8 cellular contexts compared by ENCODE assay signal in genomic region chr10:27503498-27504006, GRCh38. TPM values are rescaled to one million over a fixed set of nuclear protein-coding genes. Genes with fewer than 3 reads are reported as not detected.
DNase-seq lines count a peak whose midpoint lies in the region; ATAC-seq and TF ChIP-seq lines count a peak whose summit lies in the region.

No MANE protein-coding gene starts in this region.

- H3K9me3 ChIP-seq in SK-N-SH (no peaks in the 10 kb centered on the region), iPS-18c (ENCODE audit: control insufficient read depth, insufficient read depth, low read length) (no peaks in the 10 kb centered on the region), stomach smooth muscle (ENCODE audit: control insufficient read depth in 2 of 2, low read length in 2 of 2) (no peaks in the 10 kb centered on the region)

- peak overlapping the region; percentile 96 for H2AFZ ChIP-seq in SK-N-SH (ENCODE audit: low read depth)

- 50% methylated on average over 4 of the region's 4 CpGs for WGBS in SK-N-SH (ENCODE audit: low lambda C conversion rate)

- TF ChIP-seq CTCF in SK-N-SH (IDR thresholded peaks at IDR 0.05), result no peak

- peaks cover 17% of the 10 kb centered on the region for H3K36me3 Mint-ChIP-seq in activated T-helper 1 cell treated with anti-CD3 and anti-CD28 coated beads, Interleukin-12 subunit alpha, Interleukin-12 subunit beta, Interleukin-2, Interleukin-4 antibody, amounts not matched to agents 30 ng/mL and 10 ng/mL and 1 ng/mL, durations not matched to agents 14 hours and 24 hours and 36 hours (ENCODE audit: low read depth)

- no peak for TF ChIP-seq RAD21 in SK-N-SH (IDR thresholded peaks at IDR 0.05; ENCODE audit: low read length)

- no peaks in the 10 kb centered on the region for H3F3A ChIP-seq in SK-N-SH (replicated peaks; ENCODE audit: insufficient read depth)

- no peaks in the 10 kb centered on the region for H3K9me3 Mint-ChIP-seq in activated T-helper 1 cell treated with anti-CD3 and anti-CD28 coated beads, Interleukin-12 subunit alpha, Interleukin-12 subunit beta, Interleukin-2, Interleukin-4 antibody, amounts not matched to agents 30 ng/mL and 10 ng/mL and 1 ng/mL, durations not matched to agents 14 hours and 24 hours and 36 hours

- peaks cover 34% of the 10 kb centered on the region for H4K20me1 ChIP-seq in SK-N-SH (ENCODE audit: insufficient read depth)

- H3K4me1 ChIP-seq in SK-N-SH (ENCODE audit: control insufficient read depth in 1 of 2, insufficient read depth in 2 of 2, low read depth in 1 of 2, low read length in 1 of 2), result peaks cover 5% of the 10 kb centered on the region in 2 experiments; a peak in 3 of 4 replicates
- H3K4me1 ChIP-seq in stomach smooth muscle (ENCODE audit: control insufficient read depth, insufficient read depth, low read length), result peaks cover 11% of the 10 kb centered on the region

- intact Hi-C loops in activated T-helper 1 cell treated with anti-CD3 and anti-CD28 coated beads, Interleukin-12 subunit alpha, Interleukin-12 subunit beta, Interleukin-2, Interleukin-4 antibody, amounts not matched to agents 30 ng/mL and 10 ng/mL and 1 ng/mL, durations not matched to agents 14 hours and 24 hours and 36 hours (cut with micrococcal nuclease), result loop anchor here (1.0 to 10.0 kb wide), 14 partner anchors 10 to 1069 kb away; partner anchors contain the start of genes ANKRD26, APBB1IP, MASTL and MPP7

- H3K27ac ChIP-seq in SK-N-SH (ENCODE audit: low read depth in 2 of 2, low read length in 1 of 2) (peak overlapping the region; percentile 73 to 76; a peak in 3 of 4 replicates), stomach smooth muscle (ENCODE audit: low read length) (peak overlapping the region; percentile 87)

- POLR2A ChIA-PET in SK-N-SH (lab: Yijun Ruan, JAX), result no interaction called here

- peaks cover 31% of the 10 kb centered on the region for H3K4me1 Mint-ChIP-seq in activated T-helper 1 cell treated with anti-CD3 and anti-CD28 coated beads, Interleukin-12 subunit alpha, Interleukin-12 subunit beta, Interleukin-2, Interleukin-4 antibody, amounts not matched to agents 30 ng/mL and 10 ng/mL and 1 ng/mL, durations not matched to agents 14 hours and 24 hours and 36 hours (ENCODE audit: low read depth)

- peak overlapping the region; percentile 96 for H3K4me3 Mint-ChIP-seq in activated T-helper 1 cell treated with anti-CD3 and anti-CD28 coated beads, Interleukin-12 subunit alpha, Interleukin-12 subunit beta, Interleukin-2, Interleukin-4 antibody, amounts not matched to agents 30 ng/mL and 10 ng/mL and 1 ng/mL, durations not matched to agents 14 hours and 24 hours and 36 hours

- peak overlapping the region; percentile 96 for H3K27ac Mint-ChIP-seq in activated T-helper 1 cell treated with anti-CD3 and anti-CD28 coated beads, Interleukin-12 subunit alpha, Interleukin-12 subunit beta, Interleukin-2, Interleukin-4 antibody, amounts not matched to agents 30 ng/mL and 10 ng/mL and 1 ng/mL, durations not matched to agents 14 hours and 24 hours and 36 hours

- no peak for TF ChIP-seq EP300 in SK-N-SH (IDR thresholded peaks at IDR 0.05; ENCODE audit: borderline replicate concordance in 1 of 2, low read depth in 1 of 2, low read length in 1 of 2)

- peak overlapping the region; percentile 95 for H3K4me3 ChIP-seq in SK-N-SH (ENCODE audit: low read depth in 2 of 2, low read length in 1 of 2)
- peak overlapping the region; percentile 34; the same call in 1 of the 2 replicates for H3K4me3 ChIP-seq in iPS-18c (ENCODE audit: insufficient read depth, low read depth, low read length)
- peak overlapping the region; percentile 88 to 90 for H3K4me3 ChIP-seq in stomach smooth muscle (ENCODE audit: low read length in 2 of 2)

- ATAC-seq in SK-N-SH treated with all-trans-retinoic acid at 6 μM for 48 hours (no peak), GM21723 (IDR thresholded peaks at IDR 0.05; ENCODE audit: unreplicated experiment) (no peak), HG02981 (IDR thresholded peaks at IDR 0.05; ENCODE audit: unreplicated experiment) (no peak), GM18873 (IDR thresholded peaks at IDR 0.05; ENCODE audit: low FRiP score, unreplicated experiment) (no peak)

- H3K79me2 ChIP-seq in SK-N-SH (ENCODE audit: insufficient read depth), result peaks cover 44% of the 10 kb centered on the region

- H3K9ac ChIP-seq in SK-N-SH (peak overlapping the region; percentile 97; the same call in 1 of the 2 replicates), stomach smooth muscle (ENCODE audit: low read length in 2 of 2) (peak overlapping the region; percentile 93 to 96)

- peak overlapping the region; percentile 89 for H3K4me2 ChIP-seq in SK-N-SH

- H3K27me3 ChIP-seq in SK-N-SH (ENCODE audit: insufficient read depth) (peaks cover 9% of the 10 kb centered on the region; the same call in 1 of the 2 replicates), stomach smooth muscle (ENCODE audit: control insufficient read depth in 1 of 2, insufficient read depth in 2 of 2, low read length in 2 of 2) (no peaks in the 10 kb centered on the region)

- no peak for DNase-seq in SK-N-SH
- no peak for DNase-seq in activated T-helper 1 cell treated with anti-CD3 and anti-CD28 coated beads, Interleukin-12 subunit alpha, Interleukin-12 subunit beta, Interleukin-2, Interleukin-4 antibody, amounts not matched to agents 30 ng/mL and 10 ng/mL and 1 ng/mL, durations not matched to agents 14 hours and 24 hours and 36 hours (ENCODE audit: low spot score)

- no peaks in the 10 kb centered on the region for H3K9me2 ChIP-seq in SK-N-SH

- no peaks in the 10 kb centered on the region for H3K27me3 Mint-ChIP-seq in activated T-helper 1 cell treated with anti-CD3 and anti-CD28 coated beads, Interleukin-12 subunit alpha, Interleukin-12 subunit beta, Interleukin-2, Interleukin-4 antibody, amounts not matched to agents 30 ng/mL and 10 ng/mL and 1 ng/mL, durations not matched to agents 14 hours and 24 hours and 36 hours (ENCODE audit: insufficient read depth)

- CTCF ChIA-PET in SK-N-SH (lab: Yijun Ruan, JAX), result interaction anchor here (1.6 kb wide), 1 partner anchor 25 kb away, joined by 6 read pairs; no protein-coding TSS in a partner anchor

- H3K36me3 ChIP-seq in SK-N-SH (replicated peaks in 1 of 2; ENCODE audit: control insufficient read depth in 1 of 2, insufficient read depth in 2 of 2, low read length in 1 of 2), result peaks cover 2 to 12% of the 10 kb centered on the region in 2 experiments
- no peaks in the 10 kb centered on the region for H3K36me3 ChIP-seq in stomach smooth muscle (ENCODE audit: control insufficient read depth in 2 of 2, insufficient read depth in 2 of 2, low read length in 2 of 2)

TF ChIP-seq in SK-N-SH, 30 proteins besides CTCF, POLR2A, EP300 and RAD21 (continues in another document):
- TF ChIP-seq FOSL2 (IDR thresholded peaks at IDR 0.05; ENCODE audit: borderline replicate concordance, low read depth), result peak; percentile 2; the same call in 1 of the 2 replicates

TF ChIP-seq in SK-N-SH treated with all-trans-retinoic acid at 6 μM for 48 hours, 23 proteins besides CTCF, POLR2A, EP300 and RAD21:
- TF ChIP-seq OSR1 (CRISPR knock-in tag; IDR thresholded peaks at IDR 0.05) (no peak), ARNTL (CRISPR knock-in tag; IDR thresholded peaks at IDR 0.05; ENCODE audit: borderline replicate concordance, low read depth) (no peak), TCF4 (CRISPR knock-in tag; IDR thresholded peaks at IDR 0.05; ENCODE audit: borderline replicate concordance) (no peak), PATZ1 (CRISPR knock-in tag; IDR thresholded peaks at IDR 0.05; ENCODE audit: borderline replicate concordance) (no peak), ISL1 (CRISPR knock-in tag; IDR thresholded peaks at IDR 0.05) (no peak), CSRNP3 (CRISPR knock-in tag; IDR thresholded peaks at IDR 0.05) (no peak), GLIS3 (CRISPR knock-in tag; IDR thresholded peaks at IDR 0.05) (no peak), SNAI2 (CRISPR knock-in tag; IDR thresholded peaks at IDR 0.05) (no peak)

RNA-seq across cellular contexts. Expression of gene RAB18, which starts 0.6 kb away (rescaled TPM):
- polyA plus RNA-seq in SK-N-SH (2012; rRNA removed), result 10.2 and 13.6 TPM in 2 replicates
- polyA plus RNA-seq in SK-N-SH (2012; cell fraction: cytosol; rRNA removed), result 15.8 and 26.8 TPM in 2 replicates
- polyA plus RNA-seq in SK-N-SH (2012; cell fraction: nucleus; rRNA removed), result 4.3 and 9.7 TPM in 2 replicates
- total RNA-seq in activated T-helper 1 cell treated with anti-CD3 and anti-CD28 coated beads, Interleukin-12 subunit alpha, Interleukin-12 subunit beta, Interleukin-2, Interleukin-4 antibody, amounts not matched to agents 30 ng/mL and 10 ng/mL and 1 ng/mL, durations not matched to agents 14 hours and 24 hours and 36 hours, result 61.6 and 63.7 TPM in 2 replicates

Comparison
In these comparisons a context has a peak if more than half of its experiments do, and no peak if none do; other contexts are left out.
1. H3K4me3 ChIP-seq: peak in every context shown above with its lines; median percentile 95 in SK-N-SH; 89 in stomach smooth muscle; 34 in iPS-18c.